In the genomic region with DNA sequence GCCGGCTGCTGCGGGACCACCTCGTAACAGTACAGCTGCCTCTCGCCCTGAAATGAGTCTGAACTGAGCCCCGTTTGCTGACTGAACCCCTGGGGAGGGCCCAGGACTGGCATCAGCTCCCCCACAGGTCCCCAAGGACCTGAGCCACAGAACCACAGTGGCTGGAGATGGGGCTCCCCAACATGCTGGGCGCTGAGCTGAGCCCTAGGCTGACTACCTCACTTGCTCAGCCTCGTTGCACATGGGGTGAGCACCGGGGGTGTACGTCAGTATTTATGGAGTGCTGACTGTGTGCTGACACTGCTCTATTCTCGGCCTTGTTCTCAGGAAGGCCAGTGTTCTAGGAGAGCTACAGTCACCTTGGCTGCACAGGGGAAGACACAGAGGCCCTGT, we compare ENCODE assay signal across 1 cellular context.
TF ChIP-seq lines count a peak whose summit lies in the region.

No MANE protein-coding gene starts in this region.

TF ChIP-seq in SK-N-SH, 30 proteins besides CTCF, POLR2A, EP300 and RAD21 (continued from another document):
- TF ChIP-seq REST (IDR thresholded peaks at IDR 0.05; ENCODE audit: low read depth, low read length), result no peak
- no peak for TF ChIP-seq CHD2 (IDR thresholded peaks at IDR 0.05; ENCODE audit: low read length, partially characterized antibody)
